In genomic region chr21:39738566-39738965, GRCh38 we compare ENCODE assay signal across 36 cellular contexts. TPM values are rescaled to one million over a fixed set of nuclear protein-coding genes. Genes with fewer than 3 reads are reported as not detected.
"Had no signal": no experiment of that assay in that cellular context is flagged by ENCODE, and none has a peak within 500 bp of the region (broad histone marks: within the 10 kb centered on the region; RNA-seq: fewer than 3 reads in every experiment).

No MANE protein-coding gene starts in this region.

- H3K27ac Mint-ChIP-seq: activated B cell treated with CpG ODN at 0.5 μM for 24 hours; activated CD4-positive, alpha-beta memory T cell treated with anti-CD3 and anti-CD28 coated beads for 36 hours; activated CD4-positive, alpha-beta T cell treated with anti-CD3 and anti-CD28 coated beads, Interleukin-2, amount 10 ng/mL, durations not matched to agents 24 days and 14 days; activated CD8-positive, alpha-beta T cell treated with anti-CD3 and anti-CD28 coated beads for 36 hours; activated naive CD4-positive, alpha-beta T cell treated with anti-CD3 and anti-CD28 coated beads for 36 hours; activated naive CD4-positive, alpha-beta T cell treated with anti-CD3 and anti-CD28 coated beads, Interleukin-2, amount 50 U/mL, for 72 hours; activated naive CD8-positive, alpha-beta T cell treated with anti-CD3 and anti-CD28 coated beads for 36 hours; activated T-cell treated with anti-CD3 and anti-CD28 coated beads, Interleukin-2, amount 50 U/mL, for 72 hours; activated T-helper 1 cell treated with anti-CD3 and anti-CD28 coated beads, Interleukin-12 subunit alpha, Interleukin-12 subunit beta, Interleukin-2, Interleukin-4 antibody, amounts not matched to agents 30 ng/mL and 10 ng/mL and 1 ng/mL, durations not matched to agents 14 hours and 24 hours and 36 hours; activated T-helper 17 cell treated with anti-CD3 and anti-CD28 coated beads, Interleukin-2, amount 50 U/mL, for 72 hours; T-helper 1 cell treated with Interleukin-12 subunit alpha and Interleukin-12 subunit beta and Interleukin-4 antibody, amounts not matched to agents 30 μg/mL and 1 μg/mL, for 36 hours; T-helper 2 cell treated with Interferon-gamma antibody and Interleukin-4, amounts not matched to agents 5 μg/mL and 100 μg/mL, for 36 hours had no signal

- DNase-seq: activated B cell treated with CpG ODN at 0.5 μM for 24 hours; activated CD4-positive, alpha-beta memory T cell treated with anti-CD3 and anti-CD28 coated beads for 36 hours; activated CD4-positive, alpha-beta T cell treated with anti-CD3 and anti-CD28 coated beads for 4 hours; activated CD4-positive, alpha-beta T cell treated with anti-CD3 and anti-CD28 coated beads, Interleukin-2, amount 10 ng/mL, durations not matched to agents 24 days and 14 days; activated CD4-positive, alpha-beta T cell treated with anti-CD3 and anti-CD28 coated beads, Interleukin-2, amount 50 U/mL, for 1 hour; activated CD4-positive, alpha-beta T cell treated with anti-CD3 and anti-CD28 coated beads, Interleukin-2, amount 50 U/mL, for 4 hours; activated CD4-positive, CD25-positive, alpha-beta regulatory T cell treated with anti-CD3 and anti-CD28 coated beads, Interleukin-2, amount 50 U/mL, for 72 hours; activated CD8-positive, alpha-beta memory T cell treated with anti-CD3 and anti-CD28 coated beads, Interleukin-2, amount 50 U/mL, for 4 hours; activated CD8-positive, alpha-beta T cell treated with anti-CD3 and anti-CD28 coated beads for 36 hours; activated effector memory CD4-positive, alpha-beta T cell treated with anti-CD3 and anti-CD28 coated beads, Interleukin-2, amount 50 U/mL, for 16 hours; activated gamma-delta T cell treated with Interleukin-2 at 50 U/mL for 16 hours; activated naive CD4-positive, alpha-beta T cell; activated naive CD4-positive, alpha-beta T cell treated with anti-CD3 and anti-CD28 coated beads for 36 hours; activated naive CD4-positive, alpha-beta T cell treated with anti-CD3 and anti-CD28 coated beads, Interleukin-2, amount 50 U/mL, for 16 hours; activated naive CD8-positive, alpha-beta T cell treated with anti-CD3 and anti-CD28 coated beads for 36 hours; activated T-cell treated with anti-CD3 and anti-CD28 coated beads for 4 hours; activated T-cell treated with anti-CD3 and anti-CD28 coated beads, Interleukin-2, amount 50 U/mL, for 1 hour; activated T-cell treated with anti-CD3 and anti-CD28 coated beads, Interleukin-2, amount 50 U/mL, for 4 hours; activated T-cell treated with anti-CD3 and anti-CD28 coated beads, Interleukin-2, amount 50 U/mL, for 72 hours; adrenal gland; amniotic stem cell; aorta; body of pancreas; brain microvascular endothelial cell; central memory CD4-positive, alpha-beta T cell; T-helper 1 cell; T-helper 2 cell; T-helper 9 cell had no signal

- H3K4me3 Mint-ChIP-seq: activated B cell treated with CpG ODN at 0.5 μM for 24 hours; activated CD4-positive, alpha-beta memory T cell treated with anti-CD3 and anti-CD28 coated beads for 36 hours; activated CD4-positive, alpha-beta T cell treated with anti-CD3 and anti-CD28 coated beads, Interleukin-2, amount 10 ng/mL, durations not matched to agents 24 days and 14 days; activated CD8-positive, alpha-beta T cell treated with anti-CD3 and anti-CD28 coated beads for 36 hours; activated naive CD4-positive, alpha-beta T cell treated with anti-CD3 and anti-CD28 coated beads for 36 hours; activated naive CD8-positive, alpha-beta T cell treated with anti-CD3 and anti-CD28 coated beads for 36 hours; activated T-cell treated with anti-CD3 and anti-CD28 coated beads, Interleukin-2, amount 50 U/mL, for 4 hours; activated T-cell treated with anti-CD3 and anti-CD28 coated beads, Interleukin-2, amount 50 U/mL, for 72 hours; activated T-helper 1 cell treated with anti-CD3 and anti-CD28 coated beads, Interleukin-12 subunit alpha, Interleukin-12 subunit beta, Interleukin-2, Interleukin-4 antibody, amounts not matched to agents 30 ng/mL and 10 ng/mL and 1 ng/mL, durations not matched to agents 14 hours and 24 hours and 36 hours; activated T-helper 17 cell treated with anti-CD3 and anti-CD28 coated beads, Interleukin-2, amount 50 U/mL, for 72 hours; T-helper 1 cell treated with Interleukin-12 subunit alpha and Interleukin-12 subunit beta and Interleukin-4 antibody, amounts not matched to agents 30 μg/mL and 1 μg/mL, for 36 hours; T-helper 2 cell treated with Interferon-gamma antibody and Interleukin-4, amounts not matched to agents 5 μg/mL and 100 μg/mL, for 36 hours had no signal

- H3K27ac ChIP-seq: adrenal gland, body of pancreas, brain microvascular endothelial cell, breast epithelium, VCaP had no signal

- H3K27me3 ChIP-seq: adrenal gland, body of pancreas, brain microvascular endothelial cell, breast epithelium had no signal

- H3K9me3 ChIP-seq: adrenal gland, body of pancreas, breast epithelium had no signal

- H3K4me1 Mint-ChIP-seq: activated B cell treated with CpG ODN at 0.5 μM for 24 hours; activated CD4-positive, alpha-beta T cell treated with anti-CD3 and anti-CD28 coated beads, Interleukin-2, amount 10 ng/mL, durations not matched to agents 24 days and 14 days; activated naive CD8-positive, alpha-beta T cell treated with anti-CD3 and anti-CD28 coated beads for 36 hours; activated T-helper 17 cell treated with anti-CD3 and anti-CD28 coated beads, Interleukin-2, amount 50 U/mL, for 72 hours had no signal

- H3K27me3 Mint-ChIP-seq: activated B cell treated with CpG ODN at 0.5 μM for 24 hours; activated CD4-positive, alpha-beta memory T cell treated with anti-CD3 and anti-CD28 coated beads for 36 hours; activated CD4-positive, alpha-beta T cell treated with anti-CD3 and anti-CD28 coated beads, Interleukin-2, amount 10 ng/mL, durations not matched to agents 24 days and 14 days; activated CD8-positive, alpha-beta T cell treated with anti-CD3 and anti-CD28 coated beads for 36 hours; activated T-helper 17 cell treated with anti-CD3 and anti-CD28 coated beads, Interleukin-2, amount 50 U/mL, for 72 hours had no signal

- ATAC-seq: activated CD8-positive, alpha-beta T cell treated with anti-CD3 and anti-CD28 coated beads for 36 hours; activated naive CD4-positive, alpha-beta T cell treated with anti-CD3 and anti-CD28 coated beads, Interleukin-2, amount 50 U/mL, for 72 hours; activated T-cell treated with anti-CD3 and anti-CD28 coated beads, Interleukin-2, amount 50 U/mL, for 4 hours; activated T-cell treated with anti-CD3 and anti-CD28 coated beads, Interleukin-2, amount 50 U/mL, for 72 hours; activated T-helper 17 cell treated with anti-CD3 and anti-CD28 coated beads, Interleukin-2, amount 50 U/mL, for 72 hours; body of pancreas had no signal

- H3K9me3 Mint-ChIP-seq: activated B cell treated with CpG ODN at 0.5 μM for 24 hours; activated CD4-positive, alpha-beta memory T cell treated with anti-CD3 and anti-CD28 coated beads for 36 hours; activated CD4-positive, alpha-beta T cell treated with anti-CD3 and anti-CD28 coated beads, Interleukin-2, amount 10 ng/mL, durations not matched to agents 24 days and 14 days; activated CD8-positive, alpha-beta T cell treated with anti-CD3 and anti-CD28 coated beads for 36 hours; activated naive CD4-positive, alpha-beta T cell treated with anti-CD3 and anti-CD28 coated beads for 36 hours; activated naive CD4-positive, alpha-beta T cell treated with anti-CD3 and anti-CD28 coated beads, Interleukin-2, amount 50 U/mL, for 72 hours; activated naive CD8-positive, alpha-beta T cell treated with anti-CD3 and anti-CD28 coated beads for 36 hours; activated T-cell treated with anti-CD3 and anti-CD28 coated beads, Interleukin-2, amount 50 U/mL, for 4 hours; activated T-cell treated with anti-CD3 and anti-CD28 coated beads, Interleukin-2, amount 50 U/mL, for 72 hours; activated T-helper 1 cell treated with anti-CD3 and anti-CD28 coated beads, Interleukin-12 subunit alpha, Interleukin-12 subunit beta, Interleukin-2, Interleukin-4 antibody, amounts not matched to agents 30 ng/mL and 10 ng/mL and 1 ng/mL, durations not matched to agents 14 hours and 24 hours and 36 hours; activated T-helper 17 cell treated with anti-CD3 and anti-CD28 coated beads, Interleukin-2, amount 50 U/mL, for 72 hours; T-helper 1 cell treated with Interleukin-12 subunit alpha and Interleukin-12 subunit beta and Interleukin-4 antibody, amounts not matched to agents 30 μg/mL and 1 μg/mL, for 36 hours; T-helper 2 cell treated with Interferon-gamma antibody and Interleukin-4, amounts not matched to agents 5 μg/mL and 100 μg/mL, for 36 hours had no signal

- H3K4me3 ChIP-seq: adrenal gland, body of pancreas, breast epithelium had no signal

- H3K36me3 ChIP-seq: adrenal gland, brain microvascular endothelial cell, breast epithelium had no signal

- H3K36me3 Mint-ChIP-seq: activated CD4-positive, alpha-beta memory T cell treated with anti-CD3 and anti-CD28 coated beads for 36 hours; activated naive CD4-positive, alpha-beta T cell treated with anti-CD3 and anti-CD28 coated beads, Interleukin-2, amount 50 U/mL, for 72 hours; activated naive CD8-positive, alpha-beta T cell treated with anti-CD3 and anti-CD28 coated beads for 36 hours had no signal

- H3K4me1 ChIP-seq: adrenal gland, body of pancreas, breast epithelium had no signal

RNA-seq across cellular contexts. Expression of gene IGSF5, which starts 6.4 kb away (rescaled TPM):
- total RNA-seq: activated B cell treated with CpG ODN at 0.5 μM for 24 hours; activated CD4-positive, alpha-beta memory T cell treated with anti-CD3 and anti-CD28 coated beads for 36 hours; activated CD4-positive, alpha-beta T cell treated with anti-CD3 and anti-CD28 coated beads, Interleukin-2, amount 10 ng/mL, durations not matched to agents 24 days and 14 days; activated CD8-positive, alpha-beta memory T cell treated with anti-CD3 and anti-CD28 coated beads for 36 hours; activated CD8-positive, alpha-beta T cell treated with anti-CD3 and anti-CD28 coated beads for 36 hours; activated naive CD4-positive, alpha-beta T cell treated with anti-CD3 and anti-CD28 coated beads for 36 hours; activated naive CD4-positive, alpha-beta T cell treated with anti-CD3 and anti-CD28 coated beads, Interleukin-2, amount 50 U/mL, for 72 hours; activated naive CD8-positive, alpha-beta T cell treated with anti-CD3 and anti-CD28 coated beads for 36 hours; activated T-cell treated with anti-CD3 and anti-CD28 coated beads, Interleukin-2, amount 50 U/mL, for 4 hours; activated T-cell treated with anti-CD3 and anti-CD28 coated beads, Interleukin-2, amount 50 U/mL, for 72 hours; activated T-helper 1 cell treated with anti-CD3 and anti-CD28 coated beads, Interleukin-12 subunit alpha, Interleukin-12 subunit beta, Interleukin-2, Interleukin-4 antibody, amounts not matched to agents 30 ng/mL and 10 ng/mL and 1 ng/mL, durations not matched to agents 14 hours and 24 hours and 36 hours; activated T-helper 17 cell treated with anti-CD3 and anti-CD28 coated beads, Interleukin-2, amount 50 U/mL, for 72 hours; aorta had no signal
